In genomic region chr1:172647110-172647564, GRCh38 we compare ENCODE assay signal across 15 cellular contexts.
A peak's percentile ranks its signal among the peaks of the same experiment; 100 is the strongest.
DNase-seq lines count a peak whose midpoint lies in the region; ATAC-seq and TF ChIP-seq lines count a peak whose summit lies in the region.
"Had no signal": no experiment of that assay in that cellular context is flagged by ENCODE, and none has a peak within 500 bp of the region (broad histone marks: within the 10 kb centered on the region; RNA-seq: fewer than 3 reads in every experiment).

No MANE protein-coding gene starts in this region.

- peaks cover 57% of the 10 kb centered on the region for H3K4me1 Mint-ChIP-seq in activated naive CD4-positive, alpha-beta T cell treated with anti-CD3 and anti-CD28 coated beads, Interleukin-2, amount 10 ng/mL, durations not matched to agents 7 days and 5 days

- no peaks in the 10 kb centered on the region for H3K9me2 ChIP-seq in OCI-LY1 (ENCODE audit: low read depth, low read length)

- H3K4me1 ChIP-seq in OCI-LY1 (ENCODE audit: insufficient read depth, low read length, severe bottlenecking) = no peaks in the 10 kb centered on the region
- H3K4me1 ChIP-seq: right atrium auricular region had no signal

- no peaks in the 10 kb centered on the region for H4K20me1 ChIP-seq in OCI-LY1 (ENCODE audit: insufficient read depth, low read length)

- no peak overlapping the region for H3K4me2 ChIP-seq in OCI-LY1 (ENCODE audit: low read length)

- CTCF ChIA-PET in activated naive CD4-positive, alpha-beta T cell treated with anti-CD3 and anti-CD28 coated beads, Interleukin-2, amount 10 ng/mL, durations not matched to agents 7 days and 5 days (lab: Charles Lee) = no interaction called here

- peak; percentile 60 to 72 for ATAC-seq in activated CD4-positive, CD25-positive, alpha-beta regulatory T cell treated with anti-CD3 and anti-CD28 coated beads, Interleukin-2, amount 50 U/mL, for 24 hours
- ATAC-seq in GM18907 (IDR thresholded peaks at IDR 0.05; ENCODE audit: unreplicated experiment) (no peak), HG03520 (IDR thresholded peaks at IDR 0.05; ENCODE audit: unreplicated experiment) (no peak), HG03342 (IDR thresholded peaks at IDR 0.05; ENCODE audit: unreplicated experiment) (no peak)

- H3K9me3 Mint-ChIP-seq in activated naive CD4-positive, alpha-beta T cell treated with anti-CD3 and anti-CD28 coated beads, Interleukin-2, amount 10 ng/mL, durations not matched to agents 7 days and 5 days = no peaks in the 10 kb centered on the region
- H3K9me3 Mint-ChIP-seq: IgD-negative memory B cell had no signal

- no peaks in the 10 kb centered on the region for H3K9me3 ChIP-seq in OCI-LY1 (ENCODE audit: low read length)
- H3K9me3 ChIP-seq: Caco-2, right atrium auricular region had no signal

- peak overlapping the region; percentile 9 for H3K27ac Mint-ChIP-seq in activated naive CD4-positive, alpha-beta T cell treated with anti-CD3 and anti-CD28 coated beads, Interleukin-2, amount 10 ng/mL, durations not matched to agents 7 days and 5 days
- H3K27ac Mint-ChIP-seq: IgD-negative memory B cell had no signal

- H3K36me3 ChIP-seq in OCI-LY1 (ENCODE audit: insufficient read depth, low read length) = no peaks in the 10 kb centered on the region
- H3K36me3 ChIP-seq: right atrium auricular region had no signal

- H3K4me3 Mint-ChIP-seq in activated naive CD4-positive, alpha-beta T cell treated with anti-CD3 and anti-CD28 coated beads, Interleukin-2, amount 10 ng/mL, durations not matched to agents 7 days and 5 days = no peak overlapping the region
- H3K4me3 Mint-ChIP-seq: IgD-negative memory B cell had no signal

- H3K27ac ChIP-seq in OCI-LY1 (ENCODE audit: low read depth, low read length, poor library complexity, severe bottlenecking) = no peak overlapping the region

- H3K27me3 Mint-ChIP-seq in activated naive CD4-positive, alpha-beta T cell treated with anti-CD3 and anti-CD28 coated beads, Interleukin-2, amount 10 ng/mL, durations not matched to agents 7 days and 5 days = peaks cover 52% of the 10 kb centered on the region

- TF ChIP-seq CTCF in OCI-LY1 (IDR thresholded peaks at IDR 0.05; ENCODE audit: low read length) = 0 out of 2 replicates have a peak, but pooled peaks have one; percentile 8

- peaks cover 4% of the 10 kb centered on the region for H3K36me3 Mint-ChIP-seq in activated naive CD4-positive, alpha-beta T cell treated with anti-CD3 and anti-CD28 coated beads, Interleukin-2, amount 10 ng/mL, durations not matched to agents 7 days and 5 days

- H2AFZ ChIP-seq in OCI-LY1 (ENCODE audit: low read length) = no peak overlapping the region

- no peaks in the 10 kb centered on the region for H3K79me2 ChIP-seq in OCI-LY1 (ENCODE audit: insufficient read depth, low read length)

- no peak overlapping the region for H3K4me3 ChIP-seq in OCI-LY1 (ENCODE audit: low read depth, low read length, poor library complexity, severe bottlenecking)
- H3K4me3 ChIP-seq: right atrium auricular region had no signal

- no peaks in the 10 kb centered on the region for H3K27me3 ChIP-seq in OCI-LY1 (ENCODE audit: insufficient read depth, low read length)
- H3K27me3 ChIP-seq: right atrium auricular region had no signal

- no peak overlapping the region for H3K9ac ChIP-seq in OCI-LY1 (ENCODE audit: low read length)

- H3F3A ChIP-seq in OCI-LY1 (ENCODE audit: insufficient read depth, low read length) = no peaks in the 10 kb centered on the region

- DNase-seq in activated CD4-positive, CD25-positive, alpha-beta regulatory T cell treated with anti-CD3 and anti-CD28 coated beads, Interleukin-2, amount 50 U/mL, for 72 hours = no peak
- DNase-seq in activated naive CD4-positive, alpha-beta T cell treated with anti-CD3 and anti-CD28 coated beads, Interleukin-2, amount 10 ng/mL, durations not matched to agents 7 days and 5 days = peak; percentile 33
- peak; percentile 62 for DNase-seq in stimulated activated CD8-positive, alpha-beta memory T cell treated with anti-CD3 and anti-CD28 coated beads, Interleukin-4, amount 100 ng/mL, for 48 hours
- DNase-seq: Caco-2, glutamatergic neuron, kidney, NCI-H1694 treated with DMSO at 0.1 percent for 48 hours, NCI-H526 treated with DMSO at 0.1 percent for 48 hours had no signal

Comparison
In these comparisons a context has a peak if more than half of its experiments do, and no peak if none do; other contexts are left out.
1. ATAC-seq: peak in activated CD4-positive, CD25-positive, alpha-beta regulatory T cell treated with anti-CD3 and anti-CD28 coated beads, Interleukin-2, amount 50 U/mL, for 24 hours (2 of 2); none in GM18907 (single experiment), HG03520 (single experiment) and HG03342 (single experiment).